ENCODE assay signal across 20 cellular contexts in the genomic region with DNA sequence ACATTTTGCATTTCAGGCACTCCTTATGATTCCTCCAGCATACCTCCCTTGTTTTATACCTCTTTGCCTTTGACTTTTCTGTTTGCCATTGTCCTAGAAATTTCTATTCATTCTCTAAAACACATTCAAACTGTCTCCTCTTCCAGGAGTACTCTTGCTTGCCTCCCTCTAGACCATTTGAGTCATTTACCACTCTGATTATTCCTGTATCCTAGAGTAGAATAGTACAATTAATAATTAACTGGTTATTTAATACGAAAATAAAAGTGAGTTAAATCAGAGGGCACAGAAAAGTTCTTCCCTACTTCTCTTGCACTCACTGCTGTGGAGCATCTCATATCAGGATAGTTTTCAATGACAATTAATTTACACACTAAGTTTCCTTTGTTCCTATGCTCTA.
DNase-seq lines count a peak whose midpoint lies in the region; ATAC-seq and TF ChIP-seq lines count a peak whose summit lies in the region.
"Had no signal": no experiment of that assay in that cellular context is flagged by ENCODE, and none has a peak within 500 bp of the region (broad histone marks: within the 10 kb centered on the region; RNA-seq: fewer than 3 reads in every experiment).

No MANE protein-coding gene starts in this region.

- TF ChIP-seq CTCF in mammary epithelial cell (conservative IDR thresholded peaks at IDR 0.05 in 1 of 2, IDR thresholded peaks at IDR 0.05 in 1 of 2; ENCODE audit: extremely low read depth in 1 of 2, insufficient read depth in 1 of 2, low read depth in 1 of 2, low read length in 2 of 2) (no peak), breast epithelium (IDR thresholded peaks at IDR 0.05) (no peak), GM23338 (conservative IDR thresholded peaks at IDR 0.05; ENCODE audit: low read depth in 2 of 2) (no peak), neural progenitor cell (IDR thresholded peaks at IDR 0.05) (no peak), adrenal gland (IDR thresholded peaks at IDR 0.05) (no peak)

- no TSS peak for BruUV-seq in mammary epithelial cell (replicated peaks; lab: Mats Ljungman, UMichigan)

- H3K27ac Mint-ChIP-seq in GM23338 (0 out of 2 replicates have a peak overlapping the region, but pooled peaks have one; percentile 9), neural progenitor cell (no peak overlapping the region), T-cell (no peak overlapping the region)
- H3K27ac Mint-ChIP-seq: B cell; CD4-positive, alpha-beta T cell; CD8-positive, alpha-beta T cell had no signal

- in situ Hi-C loops in mammary epithelial cell (cut with MboI; ENCODE audit: low sequenced_read_pairs in 2 of 2) = loop anchor here in 1 of 2 donors (25.0 kb wide), 1 partner anchor 318 kb away; no protein-coding TSS in a partner anchor

- H3K79me2 ChIP-seq in mammary epithelial cell (ENCODE audit: insufficient read depth, low read length) (no peaks in the 10 kb centered on the region), GM23338 (replicated peaks; ENCODE audit: insufficient read depth) (no peaks in the 10 kb centered on the region), neural progenitor cell (ENCODE audit: low read depth) (no peaks in the 10 kb centered on the region)

- H3K27me3 Mint-ChIP-seq in GM23338 (ENCODE audit: insufficient read depth, low read depth, poor library complexity) (peaks cover 7% of the 10 kb centered on the region), neural progenitor cell (ENCODE audit: insufficient read depth, low read depth) (peaks cover 3% of the 10 kb centered on the region), T-cell (peaks cover 8 to 10% of the 10 kb centered on the region in 2 donors)
- H3K27me3 Mint-ChIP-seq: B cell had no signal

- peaks cover 18% of the 10 kb centered on the region for H3K4me1 Mint-ChIP-seq in GM23338
- H3K4me1 Mint-ChIP-seq in neural progenitor cell = peaks cover 3% of the 10 kb centered on the region
- H3K4me1 Mint-ChIP-seq in T-cell = no peaks in the 10 kb centered on the region

- H3K4me3 Mint-ChIP-seq in GM23338 = no peak overlapping the region
- no peak overlapping the region for H3K4me3 Mint-ChIP-seq in neural progenitor cell
- H3K4me3 Mint-ChIP-seq in T-cell = no peak overlapping the region
- H3K4me3 Mint-ChIP-seq: B cell; CD4-positive, alpha-beta T cell; CD8-positive, alpha-beta T cell had no signal

- ATAC-seq in GM23338 = no peak
- ATAC-seq in T-cell (replicated peaks in 1 of 4) = no peak
- ATAC-seq: A549; CD8-positive, alpha-beta T cell had no signal

- H3K4me1 ChIP-seq in mammary epithelial cell (ENCODE audit: insufficient read depth, low read length) = peaks cover 7% of the 10 kb centered on the region
- H3K4me1 ChIP-seq in breast epithelium = peaks cover 0 to 3% of the 10 kb centered on the region in 2 donors
- peaks cover 9% of the 10 kb centered on the region for H3K4me1 ChIP-seq in GM23338 (ENCODE audit: insufficient read depth)
- H3K4me1 ChIP-seq in neural progenitor cell = peaks cover 11% of the 10 kb centered on the region
- no peaks in the 10 kb centered on the region for H3K4me1 ChIP-seq in adrenal gland (replicated peaks in 1 of 2)
- H3K4me1 ChIP-seq: A549, Caco-2 had no signal

- CTCF ChIA-PET in mammary epithelial cell (lab: Charles Lee; ENCODE audit: low non-redundant PET) (no interaction called here), T-cell (lab: Charles Lee) (no interaction called here)

- H3K36me3 Mint-ChIP-seq in GM23338 (ENCODE audit: low read depth) (no peaks in the 10 kb centered on the region), neural progenitor cell (no peaks in the 10 kb centered on the region), T-cell (no peaks in the 10 kb centered on the region)
- H3K36me3 Mint-ChIP-seq: CD8-positive, alpha-beta T cell had no signal

- H3K9ac ChIP-seq in mammary epithelial cell (ENCODE audit: insufficient read depth, low read length) (peak overlapping the region; percentile 6), neural progenitor cell (no peak overlapping the region)
- H3K9ac ChIP-seq: BLaER1 treated with 17β-estradiol and CSF1 and Interleukin-3, amounts not matched to agents 10 nM and 100 nM had no signal

- H4K20me1 ChIP-seq in mammary epithelial cell (ENCODE audit: insufficient read depth, low read length) (no peaks in the 10 kb centered on the region), GM23338 (replicated peaks; ENCODE audit: insufficient read depth) (no peaks in the 10 kb centered on the region), neural progenitor cell (ENCODE audit: low read depth) (no peaks in the 10 kb centered on the region)
- H4K20me1 ChIP-seq: BLaER1 treated with 17β-estradiol and CSF1 and Interleukin-3, amounts not matched to agents 10 nM and 100 nM had no signal

- no peak overlapping the region for H3K4me3 ChIP-seq in mammary epithelial cell (replicated peaks in 1 of 3; ENCODE audit: insufficient read depth in 1 of 3, low read depth in 2 of 3, low read length in 3 of 3)
- H3K4me3 ChIP-seq in breast epithelium = no peak overlapping the region
- H3K4me3 ChIP-seq in GM23338 = no peak overlapping the region
- H3K4me3 ChIP-seq in neural progenitor cell = no peak overlapping the region
- H3K4me3 ChIP-seq in adrenal gland = no peak overlapping the region
- H3K4me3 ChIP-seq: A549; BLaER1 treated with 17β-estradiol and CSF1 and Interleukin-3, amounts not matched to agents 10 nM and 100 nM had no signal

- H3K27ac ChIP-seq in mammary epithelial cell (ENCODE audit: insufficient read depth, low read depth, low read length) = no peak overlapping the region
- no peak overlapping the region for H3K27ac ChIP-seq in breast epithelium
- H3K27ac ChIP-seq in GM23338 (ENCODE audit: low read depth) = no peak overlapping the region
- no peak overlapping the region for H3K27ac ChIP-seq in neural progenitor cell
- H3K27ac ChIP-seq in adrenal gland = no peak overlapping the region
- H3K27ac ChIP-seq: 22Rv1; A549; BLaER1 treated with 17β-estradiol and CSF1 and Interleukin-3, amounts not matched to agents 10 nM and 100 nM; C4-2B had no signal

- intact Hi-C loops in mammary epithelial cell (cut with micrococcal nuclease) (no loop called here), breast epithelium (cut with DNase I; ENCODE audit: low total_unique reads) (no loop called here), adrenal gland (cut with DNase I) (no loop called here)

- dilution Hi-C loops in mammary epithelial cell (cut with HindIII; ENCODE audit: low sequenced_read_pairs) = no loop called here

- no peaks in the 10 kb centered on the region for H3K9me2 ChIP-seq in GM23338 (ENCODE audit: insufficient read depth)

- H3K4me2 ChIP-seq in mammary epithelial cell (ENCODE audit: insufficient read depth, low read depth, low read length) (no peak overlapping the region), GM23338 (no peak overlapping the region), neural progenitor cell (peak overlapping the region; percentile 15)
- H3K4me2 ChIP-seq: A549; BLaER1 treated with 17β-estradiol and CSF1 and Interleukin-3, amounts not matched to agents 10 nM and 100 nM had no signal

- H3K9me3 ChIP-seq in mammary epithelial cell (replicated peaks; ENCODE audit: insufficient read depth, low read length) = no peaks in the 10 kb centered on the region
- H3K9me3 ChIP-seq in breast epithelium = no peaks in the 10 kb centered on the region
- H3K9me3 ChIP-seq in neural progenitor cell (ENCODE audit: low read depth) = no peaks in the 10 kb centered on the region
- H3K9me3 ChIP-seq in adrenal gland (replicated peaks in 1 of 3) = no peaks in the 10 kb centered on the region
- H3K9me3 ChIP-seq: A549, Caco-2 had no signal

- H3F3A ChIP-seq in GM23338 (replicated peaks; ENCODE audit: low read depth) (no peaks in the 10 kb centered on the region), neural progenitor cell (ENCODE audit: low read depth) (no peaks in the 10 kb centered on the region)

- H3K27me3 ChIP-seq in mammary epithelial cell (ENCODE audit: insufficient read depth, low read length) (no peaks in the 10 kb centered on the region), breast epithelium (no peaks in the 10 kb centered on the region), GM23338 (ENCODE audit: insufficient read depth) (no peaks in the 10 kb centered on the region), neural progenitor cell (no peaks in the 10 kb centered on the region), adrenal gland (no peaks in the 10 kb centered on the region)
- H3K27me3 ChIP-seq: BLaER1 treated with 17β-estradiol and CSF1 and Interleukin-3, amounts not matched to agents 10 nM and 100 nM had no signal

- no peaks in the 10 kb centered on the region for H3K9me3 Mint-ChIP-seq in GM23338
- H3K9me3 Mint-ChIP-seq in neural progenitor cell = no peaks in the 10 kb centered on the region
- H3K9me3 Mint-ChIP-seq in T-cell = no peaks in the 10 kb centered on the region
- H3K9me3 Mint-ChIP-seq: CD4-positive, alpha-beta T cell; CD8-positive, alpha-beta T cell had no signal

- no peaks in the 10 kb centered on the region for H3K36me3 ChIP-seq in mammary epithelial cell (ENCODE audit: insufficient read depth, low read length)
- no peaks in the 10 kb centered on the region for H3K36me3 ChIP-seq in breast epithelium
- no peaks in the 10 kb centered on the region for H3K36me3 ChIP-seq in GM23338 (ENCODE audit: insufficient read depth)
- H3K36me3 ChIP-seq in neural progenitor cell = no peaks in the 10 kb centered on the region
- H3K36me3 ChIP-seq in adrenal gland (replicated peaks in 1 of 2) = no peaks in the 10 kb centered on the region
- H3K36me3 ChIP-seq: BLaER1 treated with 17β-estradiol and CSF1 and Interleukin-3, amounts not matched to agents 10 nM and 100 nM had no signal

- DNase-seq in mammary epithelial cell (no peak), breast epithelium (ENCODE audit: low spot score in 2 of 2) (no peak), GM23338 (ENCODE audit: low spot score) (no peak), kidney tubule cell (ENCODE audit: low spot score) (peak; percentile 10), neural progenitor cell (ENCODE audit: low spot score) (no peak), T-cell (no peak), hepatic stellate cell (ENCODE audit: low spot score) (no peak), adrenal gland (no peak)
- DNase-seq: AML-193; Caco-2; Calu3; CD4-positive, alpha-beta T cell; CD8-positive, alpha-beta T cell; DMS79 treated with DMSO at 0.1 percent for 48 hours; GF-D8 had no signal

- POLR2A ChIA-PET in T-cell (lab: Charles Lee) = no interaction called here

- H2AFZ ChIP-seq in mammary epithelial cell (ENCODE audit: low read depth, low read length) (no peak overlapping the region), GM23338 (no peak overlapping the region), neural progenitor cell (replicated peaks) (peak overlapping the region; percentile 33)

- WGBS in mammary epithelial cell (ENCODE audit: low coverage, missing lambda C conversion rate) = 77% methylated on average over 1 of the region's 1 CpG
- WGBS in adrenal gland, 4 donors = 56 to 80% (median 72%) methylated on average over 1 of the region's 1 CpG

- no peak for TF ChIP-seq POLR2A in breast epithelium (IDR thresholded peaks at IDR 0.05)
- no peak for TF ChIP-seq POLR2A in adrenal gland (IDR thresholded peaks at IDR 0.05)

TF ChIP-seq in GM23338, 12 proteins besides CTCF, POLR2A, EP300 and RAD21 (continues in another document):
- TF ChIP-seq CREB1 (CRISPR knock-in tag; IDR thresholded peaks at IDR 0.05; ENCODE audit: low read depth) = no peak
